14 cellular contexts compared by ENCODE assay signal in the genomic region with DNA sequence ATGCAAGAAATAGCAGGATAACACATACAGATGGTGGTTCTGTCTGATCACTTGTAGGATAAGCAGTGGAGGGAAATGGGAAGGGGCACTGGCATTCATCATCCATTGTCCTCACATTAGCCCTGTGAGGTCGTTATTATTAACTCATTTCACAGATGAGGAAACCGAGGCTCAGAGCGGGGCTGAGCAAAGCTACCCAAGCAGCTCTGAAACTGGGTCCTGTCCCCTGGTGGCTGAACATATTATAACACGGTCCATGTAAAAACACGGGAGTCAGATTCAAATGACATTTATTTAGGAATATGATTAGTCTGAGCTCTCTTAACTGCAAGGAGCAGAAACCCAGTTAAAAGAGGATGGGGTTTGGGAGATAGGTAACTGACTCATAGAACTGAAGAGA. TPM values are rescaled to one million over a fixed set of nuclear protein-coding genes. Genes with fewer than 3 reads are reported as not detected.
DNase-seq lines count a peak whose midpoint lies in the region; ATAC-seq, FAIRE-seq and TF ChIP-seq lines count a peak whose summit lies in the region.
"Had no signal": no experiment of that assay in that cellular context is flagged by ENCODE, and none has a peak within 500 bp of the region (broad histone marks: within the 10 kb centered on the region; RNA-seq: fewer than 3 reads in every experiment).

No MANE protein-coding gene starts in this region.

- no peak overlapping the region for H3K4me3 Mint-ChIP-seq in CD8-positive, alpha-beta T cell
- H3K4me3 Mint-ChIP-seq: activated CD4-positive, alpha-beta T cell treated with anti-CD3 and anti-CD28 coated beads, Interleukin-2, amount 10 ng/mL, durations not matched to agents 7 days and 5 days had no signal

- H3K4me2 ChIP-seq in mesenchymal stem cell (ENCODE audit: low read length, poor library complexity, severe bottlenecking) = no peak overlapping the region

- peaks cover 2% of the 10 kb centered on the region for H3K27me3 Mint-ChIP-seq in CD8-positive, alpha-beta T cell (ENCODE audit: low read depth)
- H3K27me3 Mint-ChIP-seq: activated CD4-positive, alpha-beta T cell treated with anti-CD3 and anti-CD28 coated beads, Interleukin-2, amount 10 ng/mL, durations not matched to agents 7 days and 5 days; naive thymus-derived CD4-positive, alpha-beta T cell had no signal

- no peak overlapping the region for H2BK5ac ChIP-seq in mesenchymal stem cell (ENCODE audit: low read depth, low read length, poor library complexity, severe bottlenecking)

- no peak overlapping the region for H3K18ac ChIP-seq in mesenchymal stem cell (ENCODE audit: low read depth in 1 of 2, low read length in 2 of 2)

- H3K14ac ChIP-seq in mesenchymal stem cell (ENCODE audit: low read length in 2 of 2) = no peak overlapping the region

- H3K9me3 ChIP-seq in CD8-positive, alpha-beta T cell (ENCODE audit: low read length) = no peaks in the 10 kb centered on the region
- no peaks in the 10 kb centered on the region for H3K9me3 ChIP-seq in WERI-Rb-1 (ENCODE audit: severe bottlenecking)
- peaks cover 3% of the 10 kb centered on the region for H3K9me3 ChIP-seq in mesenchymal stem cell (ENCODE audit: control insufficient read depth, low read length)
- H3K9me3 ChIP-seq: body of pancreas had no signal

- H2AK5ac ChIP-seq in mesenchymal stem cell (ENCODE audit: low read length, severe bottlenecking) = no peak overlapping the region

- H4K8ac ChIP-seq in mesenchymal stem cell (ENCODE audit: low read length) = no peak overlapping the region

- H3K79me1 ChIP-seq in mesenchymal stem cell (replicated peaks; ENCODE audit: low read length, poor library complexity, severe bottlenecking) = no peaks in the 10 kb centered on the region

- H3K9me3 Mint-ChIP-seq in CD8-positive, alpha-beta T cell = peaks cover 4% of the 10 kb centered on the region
- H3K9me3 Mint-ChIP-seq: activated CD4-positive, alpha-beta T cell treated with anti-CD3 and anti-CD28 coated beads, Interleukin-2, amount 10 ng/mL, durations not matched to agents 7 days and 5 days had no signal

- no peak overlapping the region for H2BK15ac ChIP-seq in mesenchymal stem cell (ENCODE audit: low read depth, poor library complexity, severe bottlenecking)

- H3K9ac ChIP-seq in mesenchymal stem cell (ENCODE audit: low read length) = no peak overlapping the region

- DNase-seq in CD8-positive, alpha-beta T cell = no peak
- DNase-seq in GM18507 (ENCODE audit: extremely low spot score, insufficient read length, low read depth) = no peak
- DNase-seq in WERI-Rb-1 = no peak
- DNase-seq in mesenchymal stem cell = peak; percentile 1
- DNase-seq in stimulated activated CD8-positive, alpha-beta memory T cell treated with anti-CD3 and anti-CD28 coated beads, Interleukin-4, amount 100 ng/mL, for 48 hours = no peak
- no peak for DNase-seq in NOMO-1 treated with dmso at 0.1 percent for 144 hours (lab: John Stamatoyannopoulos, UW; ENCODE audit: unreplicated experiment)
- DNase-seq: activated CD4-positive, alpha-beta T cell treated with anti-CD3 and anti-CD28 coated beads, Interleukin-2, amount 10 ng/mL, durations not matched to agents 7 days and 5 days; body of pancreas; MV-4-11; naive thymus-derived CD4-positive, alpha-beta T cell; stimulated activated CD4-positive, alpha-beta T cell treated with anti-CD3 and anti-CD28 coated beads, Interleukin-2, amount 100 ng/mL, for 24 hours had no signal

- H3K27ac Mint-ChIP-seq in CD8-positive, alpha-beta T cell = no peak overlapping the region
- H3K27ac Mint-ChIP-seq: activated CD4-positive, alpha-beta T cell treated with anti-CD3 and anti-CD28 coated beads, Interleukin-2, amount 10 ng/mL, durations not matched to agents 7 days and 5 days; naive thymus-derived CD4-positive, alpha-beta T cell had no signal

- peak; percentile 39 for FAIRE-seq in GM18507 (lab: Jason Lieb, UNC)
- FAIRE-seq: GM12892 had no signal

- WGBS in mesenchymal stem cell = 84% methylated on average over 5 of the region's 5 CpGs

- no peaks in the 10 kb centered on the region for H3K27me3 ChIP-seq in CD8-positive, alpha-beta T cell (ENCODE audit: insufficient read depth, low read length)
- H3K27me3 ChIP-seq in WERI-Rb-1 (ENCODE audit: insufficient read depth, low read depth, severe bottlenecking) = no peaks in the 10 kb centered on the region
- H3K27me3 ChIP-seq in mesenchymal stem cell (ENCODE audit: control insufficient read depth in 1 of 2, insufficient read depth in 1 of 2, low read length in 2 of 2) = peaks cover 0 to 11% of the 10 kb centered on the region in 2 experiments
- H3K27me3 ChIP-seq: body of pancreas had no signal

- no peak overlapping the region for H2AFZ ChIP-seq in mesenchymal stem cell (ENCODE audit: low read depth, low read length)

- no peak overlapping the region for H4K91ac ChIP-seq in mesenchymal stem cell (ENCODE audit: low read length)

- no peak for ATAC-seq in CD8-positive, alpha-beta T cell
- ATAC-seq in GM21786 (IDR thresholded peaks at IDR 0.05; ENCODE audit: unreplicated experiment) (no peak), GM18870 (IDR thresholded peaks at IDR 0.05; ENCODE audit: unreplicated experiment) (no peak)
- ATAC-seq: body of pancreas; naive thymus-derived CD4-positive, alpha-beta T cell had no signal

- H3K27ac ChIP-seq in CD8-positive, alpha-beta T cell (ENCODE audit: low read depth, low read length) = no peak overlapping the region
- H3K27ac ChIP-seq in WERI-Rb-1 = no peak overlapping the region
- no peak overlapping the region for H3K27ac ChIP-seq in mesenchymal stem cell (ENCODE audit: low read length, poor library complexity, severe bottlenecking)
- H3K27ac ChIP-seq: body of pancreas had no signal

- H3K4me1 Mint-ChIP-seq in CD8-positive, alpha-beta T cell (ENCODE audit: low read depth) = peaks cover 11% of the 10 kb centered on the region

- CTCF ChIA-PET in CD8-positive, alpha-beta T cell (lab: Charles Lee) = interaction anchor here (0.8 to 6.8 kb wide), 9 partner anchors 12 to 241 kb away, joined by 3 to 73 read pairs (median 5); no protein-coding TSS in a partner anchor

- H3K23ac ChIP-seq in mesenchymal stem cell (ENCODE audit: low read length in 2 of 2) = no peak overlapping the region

- intact Hi-C loops in CD8-positive, alpha-beta T cell (cut with DNase I, micrococcal nuclease) = no loop called here

- no peak overlapping the region for H3K4me3 ChIP-seq in CD8-positive, alpha-beta T cell (ENCODE audit: low read depth, low read length)
- H3K4me3 ChIP-seq in WERI-Rb-1 (ENCODE audit: low read depth, low read length) (no peak overlapping the region), mesenchymal stem cell (ENCODE audit: insufficient read depth in 1 of 2, low read depth in 1 of 2, low read length in 2 of 2) (no peak overlapping the region)
- H3K4me3 ChIP-seq: body of pancreas had no signal

- H2BK12ac ChIP-seq in mesenchymal stem cell (ENCODE audit: low read length in 2 of 2) = no peak overlapping the region

- H3K4me1 ChIP-seq in CD8-positive, alpha-beta T cell (ENCODE audit: insufficient read depth, low read length) = peaks cover 10% of the 10 kb centered on the region
- H3K4me1 ChIP-seq in mesenchymal stem cell (ENCODE audit: control insufficient read depth, insufficient read depth, low read depth, low read length) = peaks cover 2% of the 10 kb centered on the region
- H3K4me1 ChIP-seq: body of pancreas had no signal

- peaks cover 4% of the 10 kb centered on the region for H3K36me3 ChIP-seq in CD8-positive, alpha-beta T cell (ENCODE audit: insufficient read depth, low read length)
- no peaks in the 10 kb centered on the region; the same call in 1 of the 2 replicates for H3K36me3 ChIP-seq in WERI-Rb-1
- H3K36me3 ChIP-seq in mesenchymal stem cell (ENCODE audit: control insufficient read depth in 1 of 2, insufficient read depth in 2 of 2, low read depth in 1 of 2, low read length in 2 of 2) = no peaks in the 10 kb centered on the region

- POLR2A ChIA-PET in CD8-positive, alpha-beta T cell (lab: Charles Lee) = no interaction called here

- no peak overlapping the region for H2BK120ac ChIP-seq in mesenchymal stem cell (ENCODE audit: low read depth, low read length)

- no peak overlapping the region for H3K4ac ChIP-seq in mesenchymal stem cell (ENCODE audit: low read depth in 1 of 2, low read length in 2 of 2)

- H3K36me3 Mint-ChIP-seq in CD8-positive, alpha-beta T cell = peaks cover 38% of the 10 kb centered on the region

- TF ChIP-seq CTCF in CD8-positive, alpha-beta T cell (IDR thresholded peaks at IDR 0.05) = peak; percentile 39
- TF ChIP-seq CTCF in WERI-Rb-1 (IDR thresholded peaks at IDR 0.05; ENCODE audit: low read depth, low read length) = peak; percentile 46

RNA-seq across cellular contexts. Expression of a gene that starts 43.1 kb away (rescaled TPM):
- 1 to 10 TPM; 1.4 to 1.6 TPM for total RNA-seq in CD8-positive, alpha-beta T cell
- 0.33 TPM for polyA plus RNA-seq in mesenchymal stem cell (2013, experiment 1 of 2)
- polyA plus RNA-seq in mesenchymal stem cell (2013, experiment 2 of 2) = 0.18 TPM
